1 cellular context compared by ENCODE assay signal in genomic region chr1:9653783-9654517, GRCh38.
TF ChIP-seq lines count a peak whose summit lies in the region.

No MANE protein-coding gene starts in this region.

TF ChIP-seq in GM23338, 12 proteins besides CTCF, POLR2A, EP300 and RAD21 (continued from another document):
- TF ChIP-seq, protein P1, sequence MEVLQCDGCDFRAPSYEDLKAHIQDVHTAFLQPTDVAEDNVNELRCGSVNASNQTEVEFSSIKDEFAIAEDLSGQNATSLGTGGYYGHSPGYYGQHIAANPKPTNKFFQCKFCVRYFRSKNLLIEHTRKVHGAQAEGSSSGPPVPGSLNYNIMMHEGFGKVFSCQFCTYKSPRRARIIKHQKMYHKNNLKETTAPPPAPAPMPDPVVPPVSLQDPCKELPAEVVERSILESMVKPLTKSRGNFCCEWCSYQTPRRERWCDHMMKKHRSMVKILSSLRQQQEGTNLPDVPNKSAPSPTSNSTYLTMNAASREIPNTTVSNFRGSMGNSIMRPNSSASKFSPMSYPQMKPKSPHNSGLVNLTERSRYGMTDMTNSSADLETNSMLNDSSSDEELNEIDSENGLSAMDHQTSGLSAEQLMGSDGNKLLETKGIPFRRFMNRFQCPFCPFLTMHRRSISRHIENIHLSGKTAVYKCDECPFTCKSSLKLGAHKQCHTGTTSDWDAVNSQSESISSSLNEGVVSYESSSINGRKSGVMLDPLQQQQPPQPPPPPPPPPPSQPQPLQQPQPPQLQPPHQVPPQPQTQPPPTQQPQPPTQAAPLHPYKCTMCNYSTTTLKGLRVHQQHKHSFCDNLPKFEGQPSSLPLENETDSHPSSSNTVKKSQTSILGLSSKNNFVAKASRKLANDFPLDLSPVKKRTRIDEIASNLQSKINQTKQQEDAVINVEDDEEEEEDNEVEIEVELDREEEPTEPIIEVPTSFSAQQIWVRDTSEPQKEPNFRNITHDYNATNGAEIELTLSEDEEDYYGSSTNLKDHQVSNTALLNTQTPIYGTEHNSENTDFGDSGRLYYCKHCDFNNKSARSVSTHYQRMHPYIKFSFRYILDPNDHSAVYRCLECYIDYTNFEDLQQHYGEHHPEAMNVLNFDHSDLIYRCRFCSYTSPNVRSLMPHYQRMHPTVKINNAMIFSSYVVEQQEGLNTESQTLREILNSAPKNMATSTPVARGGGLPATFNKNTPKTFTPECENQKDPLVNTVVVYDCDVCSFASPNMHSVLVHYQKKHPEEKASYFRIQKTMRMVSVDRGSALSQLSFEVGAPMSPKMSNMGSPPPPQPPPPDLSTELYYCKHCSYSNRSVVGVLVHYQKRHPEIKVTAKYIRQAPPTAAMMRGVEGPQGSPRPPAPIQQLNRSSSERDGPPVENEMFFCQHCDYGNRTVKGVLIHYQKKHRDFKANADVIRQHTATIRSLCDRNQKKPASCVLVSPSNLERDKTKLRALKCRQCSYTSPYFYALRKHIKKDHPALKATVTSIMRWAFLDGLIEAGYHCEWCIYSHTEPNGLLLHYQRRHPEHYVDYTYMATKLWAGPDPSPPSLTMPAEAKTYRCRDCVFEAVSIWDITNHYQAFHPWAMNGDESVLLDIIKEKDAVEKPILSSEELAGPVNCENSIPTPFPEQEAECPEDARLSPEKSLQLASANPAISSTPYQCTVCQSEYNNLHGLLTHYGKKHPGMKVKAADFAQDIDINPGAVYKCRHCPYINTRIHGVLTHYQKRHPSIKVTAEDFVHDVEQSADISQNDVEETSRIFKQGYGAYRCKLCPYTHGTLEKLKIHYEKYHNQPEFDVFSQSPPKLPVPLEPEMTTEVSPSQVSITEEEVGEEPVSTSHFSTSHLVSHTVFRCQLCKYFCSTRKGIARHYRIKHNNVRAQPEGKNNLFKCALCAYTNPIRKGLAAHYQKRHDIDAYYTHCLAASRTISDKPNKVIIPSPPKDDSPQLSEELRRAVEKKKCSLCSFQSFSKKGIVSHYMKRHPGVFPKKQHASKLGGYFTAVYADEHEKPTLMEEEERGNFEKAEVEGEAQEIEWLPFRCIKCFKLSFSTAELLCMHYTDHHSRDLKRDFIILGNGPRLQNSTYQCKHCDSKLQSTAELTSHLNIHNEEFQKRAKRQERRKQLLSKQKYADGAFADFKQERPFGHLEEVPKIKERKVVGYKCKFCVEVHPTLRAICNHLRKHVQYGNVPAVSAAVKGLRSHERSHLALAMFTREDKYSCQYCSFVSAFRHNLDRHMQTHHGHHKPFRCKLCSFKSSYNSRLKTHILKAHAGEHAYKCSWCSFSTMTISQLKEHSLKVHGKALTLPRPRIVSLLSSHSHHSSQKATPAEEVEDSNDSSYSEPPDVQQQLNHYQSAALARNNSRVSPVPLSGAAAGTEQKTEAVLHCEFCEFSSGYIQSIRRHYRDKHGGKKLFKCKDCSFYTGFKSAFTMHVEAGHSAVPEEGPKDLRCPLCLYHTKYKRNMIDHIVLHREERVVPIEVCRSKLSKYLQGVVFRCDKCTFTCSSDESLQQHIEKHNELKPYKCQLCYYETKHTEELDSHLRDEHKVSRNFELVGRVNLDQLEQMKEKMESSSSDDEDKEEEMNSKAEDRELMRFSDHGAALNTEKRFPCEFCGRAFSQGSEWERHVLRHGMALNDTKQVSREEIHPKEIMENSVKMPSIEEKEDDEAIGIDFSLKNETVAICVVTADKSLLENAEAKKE (CRISPR knock-in tag; IDR thresholded peaks at IDR 0.05) = no peak
TF ChIP-seq in GM23338: peak in this region for 0.
